10 cellular contexts compared by ENCODE assay signal in the genomic region with DNA sequence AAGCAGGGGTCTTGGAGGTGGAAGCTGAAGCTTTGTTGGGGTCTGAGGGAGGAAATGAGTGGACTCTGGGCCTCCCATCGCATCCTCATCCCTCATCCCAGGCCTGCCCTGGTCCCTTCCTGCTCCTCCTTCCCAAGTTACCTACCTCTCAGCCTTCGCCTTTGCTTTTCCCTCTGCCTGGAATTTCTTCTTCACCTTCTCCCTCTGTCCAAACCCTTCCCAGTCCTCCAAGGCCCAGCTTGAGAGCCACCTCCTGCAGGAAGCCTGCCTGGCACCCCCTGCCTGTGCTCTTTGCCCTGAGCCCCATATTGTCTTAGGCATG. TPM values are rescaled to one million over a fixed set of nuclear protein-coding genes. Genes with fewer than 3 reads are reported as not detected.
A peak's percentile ranks its signal among the peaks of the same experiment; 100 is the strongest.
DNase-seq lines count a peak whose midpoint lies in the region; ATAC-seq and TF ChIP-seq lines count a peak whose summit lies in the region.
"Had no signal": no experiment of that assay in that cellular context is flagged by ENCODE, and none has a peak within 500 bp of the region (broad histone marks: within the 10 kb centered on the region; RNA-seq: fewer than 3 reads in every experiment).

No MANE protein-coding gene starts in this region.

- peaks cover 1% of the 10 kb centered on the region for H3K36me3 Mint-ChIP-seq in activated naive CD4-positive, alpha-beta T cell treated with anti-CD3 and anti-CD28 coated beads, Interleukin-2, amount 10 ng/mL, durations not matched to agents 7 days and 5 days
- H3K36me3 Mint-ChIP-seq in activated naive CD4-positive, alpha-beta T cell treated with anti-CD3 and anti-CD28 coated beads, Interleukin-2, amount 50 U/mL, for 72 hours, result no peaks in the 10 kb centered on the region
- H3K36me3 Mint-ChIP-seq in effector memory CD8-positive, alpha-beta T cell (ENCODE audit: insufficient read depth), result peaks cover 7% of the 10 kb centered on the region

- CTCF ChIA-PET in activated naive CD4-positive, alpha-beta T cell treated with anti-CD3 and anti-CD28 coated beads, Interleukin-2, amount 10 ng/mL, durations not matched to agents 7 days and 5 days (lab: Charles Lee), result interaction anchor here (5.4 to 8.0 kb wide), 2 partner anchors 15 to 27 kb away, joined by 59 to 91 read pairs; partner anchors contain the start of gene ACY3

- no peak for TF ChIP-seq POLR2A in stomach (IDR thresholded peaks at IDR 0.05)

- no peak for TF ChIP-seq EP300 in stomach (IDR thresholded peaks at IDR 0.05)

- H3K27ac Mint-ChIP-seq in activated naive CD4-positive, alpha-beta T cell treated with anti-CD3 and anti-CD28 coated beads, Interleukin-2, amount 10 ng/mL, durations not matched to agents 7 days and 5 days, result no peak overlapping the region
- H3K27ac Mint-ChIP-seq in activated naive CD4-positive, alpha-beta T cell treated with anti-CD3 and anti-CD28 coated beads, Interleukin-2, amount 50 U/mL, for 72 hours, result no peak overlapping the region
- peak overlapping the region in 1 of 2 donors; percentile 81 for H3K27ac Mint-ChIP-seq in effector memory CD8-positive, alpha-beta T cell
- H3K27ac Mint-ChIP-seq: activated T-cell treated with anti-CD3 and anti-CD28 coated beads, Interleukin-2, amount 50 U/mL, for 72 hours had no signal

- H3K27me3 ChIP-seq in stomach, result no peaks in the 10 kb centered on the region

- no peak for TF ChIP-seq CTCF in stomach (IDR thresholded peaks at IDR 0.05)

- peaks cover 15 to 48% (median 42%) of the 10 kb centered on the region in 4 donors for H3K4me1 ChIP-seq in stomach

- WGBS in stomach, 5 donors, result 80 to 100% (median 89%) methylated on average over 2 of the region's 2 CpGs

- intact Hi-C loops in stomach (cut with DNase I; ENCODE audit: low total_unique reads), result no loop called here

- no peak overlapping the region for H3K4me3 ChIP-seq in stomach

- H3K9me3 Mint-ChIP-seq in activated naive CD4-positive, alpha-beta T cell treated with anti-CD3 and anti-CD28 coated beads, Interleukin-2, amount 10 ng/mL, durations not matched to agents 7 days and 5 days, result no peaks in the 10 kb centered on the region
- no peaks in the 10 kb centered on the region for H3K9me3 Mint-ChIP-seq in activated naive CD4-positive, alpha-beta T cell treated with anti-CD3 and anti-CD28 coated beads, Interleukin-2, amount 50 U/mL, for 72 hours
- no peaks in the 10 kb centered on the region for H3K9me3 Mint-ChIP-seq in effector memory CD8-positive, alpha-beta T cell
- H3K9me3 Mint-ChIP-seq: activated T-cell treated with anti-CD3 and anti-CD28 coated beads, Interleukin-2, amount 50 U/mL, for 72 hours had no signal

- no peaks in the 10 kb centered on the region for H3K36me3 ChIP-seq in stomach
- H3K36me3 ChIP-seq: neutrophil had no signal

- peak overlapping the region; percentile 13 to 98 (median 26) for H3K27ac ChIP-seq in stomach
- H3K27ac ChIP-seq: neutrophil had no signal

- peak overlapping the region; percentile 19 for H3K4me3 Mint-ChIP-seq in activated naive CD4-positive, alpha-beta T cell treated with anti-CD3 and anti-CD28 coated beads, Interleukin-2, amount 10 ng/mL, durations not matched to agents 7 days and 5 days
- peak overlapping the region; percentile 51 to 89 for H3K4me3 Mint-ChIP-seq in effector memory CD8-positive, alpha-beta T cell

- peaks cover 18% of the 10 kb centered on the region for H3K27me3 Mint-ChIP-seq in activated naive CD4-positive, alpha-beta T cell treated with anti-CD3 and anti-CD28 coated beads, Interleukin-2, amount 10 ng/mL, durations not matched to agents 7 days and 5 days
- no peaks in the 10 kb centered on the region for H3K27me3 Mint-ChIP-seq in effector memory CD8-positive, alpha-beta T cell

- no peaks in the 10 kb centered on the region for H3K9me3 ChIP-seq in stomach
- H3K9me3 ChIP-seq: neutrophil had no signal

- no peak for ATAC-seq in activated naive CD4-positive, alpha-beta T cell treated with anti-CD3 and anti-CD28 coated beads, Interleukin-2, amount 50 U/mL, for 72 hours
- ATAC-seq in effector memory CD8-positive, alpha-beta T cell (replicated peaks), result no peak
- ATAC-seq: activated T-cell treated with anti-CD3 and anti-CD28 coated beads, Interleukin-2, amount 50 U/mL, for 72 hours had no signal

- peaks cover 19% of the 10 kb centered on the region for H3K4me1 Mint-ChIP-seq in activated naive CD4-positive, alpha-beta T cell treated with anti-CD3 and anti-CD28 coated beads, Interleukin-2, amount 10 ng/mL, durations not matched to agents 7 days and 5 days
- peaks cover 10% of the 10 kb centered on the region in 2 donors for H3K4me1 Mint-ChIP-seq in effector memory CD8-positive, alpha-beta T cell (ENCODE audit: low read depth in 2 of 2)

- no peak for DNase-seq in activated naive CD4-positive, alpha-beta T cell treated with anti-CD3 and anti-CD28 coated beads, Interleukin-2, amount 10 ng/mL, durations not matched to agents 7 days and 5 days
- no peak for DNase-seq in activated naive CD4-positive, alpha-beta T cell treated with anti-CD3 and anti-CD28 coated beads, Interleukin-2, amount 50 U/mL, for 72 hours (ENCODE audit: low spot score in 2 of 2)
- DNase-seq in effector memory CD8-positive, alpha-beta T cell, result no peak
- DNase-seq in stomach (no peak), NCI-H524 treated with DMSO at 0.1 percent for 48 hours (lab: John Stamatoyannopoulos, UW) (no peak), NCI-H1417 (lab: John Stamatoyannopoulos, UW) (no peak)
- DNase-seq: activated T-cell treated with anti-CD3 and anti-CD28 coated beads, Interleukin-2, amount 50 U/mL, for 72 hours; central memory CD4-positive, alpha-beta T cell; NCI-H446 had no signal

RNA-seq across cellular contexts. Expression of gene NUDT8, which starts 2.1 kb away (rescaled TPM):
- 10 to 100 TPM; 27.6 to 37.3 TPM for total RNA-seq in activated naive CD4-positive, alpha-beta T cell treated with anti-CD3 and anti-CD28 coated beads, Interleukin-2, amount 50 U/mL, for 72 hours
- total RNA-seq in stomach, result 100 to 1,000 TPM in 1 of 5 donors, 1 to 10 TPM in 2, not detected in 2; 4.6 to 333 (median 8.8) TPM
- 10 to 100 TPM; 15.0 to 41.0 (median 19.5) TPM for polyA plus RNA-seq in stomach

RNA-seq across cellular contexts. Expression of gene TBX10, which starts 7.7 kb away (rescaled TPM):
- not detected for total RNA-seq in activated naive CD4-positive, alpha-beta T cell treated with anti-CD3 and anti-CD28 coated beads, Interleukin-2, amount 50 U/mL, for 72 hours
- total RNA-seq in stomach, result not detected
- not detected for polyA plus RNA-seq in stomach
- total RNA-seq: activated T-cell treated with anti-CD3 and anti-CD28 coated beads, Interleukin-2, amount 50 U/mL, for 72 hours had no signal

RNA-seq across cellular contexts. Expression of gene ACY3, which starts 18.7 kb away (rescaled TPM):
- under 1 TPM in 1 of 2 donors, not detected in 1; 0.18 TPM for total RNA-seq in activated naive CD4-positive, alpha-beta T cell treated with anti-CD3 and anti-CD28 coated beads, Interleukin-2, amount 50 U/mL, for 72 hours
- total RNA-seq in stomach, result 10 to 100 TPM in 1 of 5 donors, 1 to 10 TPM in 2, under 1 TPM in 1, not detected in 1; 0.45 to 17.1 (median 1.1) TPM
- polyA plus RNA-seq in stomach, result 1 to 10 TPM; 7.5 to 9.1 (median 8.7) TPM

RNA-seq across cellular contexts. Expression of gene NDUFV1, which starts 25.1 kb away (rescaled TPM):
- 100 to 1,000 TPM; 237 to 286 TPM for total RNA-seq in activated naive CD4-positive, alpha-beta T cell treated with anti-CD3 and anti-CD28 coated beads, Interleukin-2, amount 50 U/mL, for 72 hours
- 100 to 1,000 TPM; 186 to 806 (median 497) TPM for total RNA-seq in stomach
- polyA plus RNA-seq in stomach, result 100 to 1,000 TPM; 148 to 193 (median 181) TPM

RNA-seq across cellular contexts. Expression of gene ALDH3B2, which starts 42.6 kb away (rescaled TPM):
- not detected for total RNA-seq in activated naive CD4-positive, alpha-beta T cell treated with anti-CD3 and anti-CD28 coated beads, Interleukin-2, amount 50 U/mL, for 72 hours
- under 1 TPM in 1 of 5 donors, not detected in 4; 0.89 TPM for total RNA-seq in stomach
- polyA plus RNA-seq in stomach, result 10 to 100 TPM in 1 of 3 donors, not detected in 2; 23.5 TPM
- total RNA-seq: activated T-cell treated with anti-CD3 and anti-CD28 coated beads, Interleukin-2, amount 50 U/mL, for 72 hours had no signal
